7 cellular contexts compared by ENCODE assay signal in genomic region chr6:36601818-36602217, GRCh38. TPM values are rescaled to one million over a fixed set of nuclear protein-coding genes. Genes with fewer than 3 reads are reported as not detected.
DNase-seq lines count a peak whose midpoint lies in the region; ATAC-seq and TF ChIP-seq lines count a peak whose summit lies in the region.
"Not testable (repeated sequence)": the region's sequence is repeated elsewhere in the genome, so short reads cannot be mapped to it uniquely, and the experiment has no call there.

No MANE protein-coding gene starts in this region.

- H3K27me3 Mint-ChIP-seq in T-helper 1 cell treated with Interleukin-12 subunit alpha and Interleukin-12 subunit beta and Interleukin-4 antibody, amounts not matched to agents 30 μg/mL and 1 μg/mL, for 36 hours (ENCODE audit: low read depth); activated T-cell treated with anti-CD3 and anti-CD28 coated beads, Interleukin-2, amount 50 U/mL, for 24 hours; activated naive CD8-positive, alpha-beta T cell treated with anti-CD3 and anti-CD28 coated beads, Interleukin-2, amount 50 U/mL, for 24 hours; nephron (ENCODE audit: low read depth): not testable (repeated sequence)

- ATAC-seq in DND-41 (ENCODE audit: insufficient read depth, low read depth); activated naive CD8-positive, alpha-beta T cell treated with anti-CD3 and anti-CD28 coated beads, Interleukin-2, amount 50 U/mL, for 24 hours: not testable (repeated sequence)

- H3K36me3 ChIP-seq in DND-41 (ENCODE audit: insufficient read depth, low read length) (peaks cover 99% of the 10 kb centered on the region), smooth muscle cell (ENCODE audit: low read depth) (peaks cover 60% of the 10 kb centered on the region)

- not testable (repeated sequence) for H3K27ac ChIP-seq in DND-41 (ENCODE audit: low read length)
- H3K27ac ChIP-seq in epithelial cell of prostate (peak overlapping the region; percentile 95), smooth muscle cell (ENCODE audit: low read depth) (peak overlapping the region; percentile 67)

- not testable (repeated sequence) for TF ChIP-seq CTCF in DND-41 (IDR thresholded peaks at IDR 0.05; ENCODE audit: borderline replicate concordance, extremely low read depth, low read length, poor library complexity, severe bottlenecking); nephron (IDR thresholded peaks at IDR 0.05; ENCODE audit: unreplicated experiment in 3 of 3); smooth muscle cell (IDR thresholded peaks at IDR 0.05; ENCODE audit: borderline replicate concordance, insufficient read depth, poor library complexity, severe bottlenecking)

- peaks cover 85% of the 10 kb centered on the region for H3F3A ChIP-seq in smooth muscle cell (ENCODE audit: low read depth)

- not testable (repeated sequence) for H3K9me3 Mint-ChIP-seq in T-helper 1 cell treated with Interleukin-12 subunit alpha and Interleukin-12 subunit beta and Interleukin-4 antibody, amounts not matched to agents 30 μg/mL and 1 μg/mL, for 36 hours; activated T-cell treated with anti-CD3 and anti-CD28 coated beads, Interleukin-2, amount 50 U/mL, for 24 hours; activated naive CD8-positive, alpha-beta T cell treated with anti-CD3 and anti-CD28 coated beads, Interleukin-2, amount 50 U/mL, for 24 hours; nephron

- peaks cover 62% of the 10 kb centered on the region for H3K4me1 Mint-ChIP-seq in T-helper 1 cell treated with Interleukin-12 subunit alpha and Interleukin-12 subunit beta and Interleukin-4 antibody, amounts not matched to agents 30 μg/mL and 1 μg/mL, for 36 hours (ENCODE audit: low read depth)
- peaks cover 89% of the 10 kb centered on the region for H3K4me1 Mint-ChIP-seq in activated T-cell treated with anti-CD3 and anti-CD28 coated beads, Interleukin-2, amount 50 U/mL, for 24 hours (ENCODE audit: low read depth)
- peaks cover 86% of the 10 kb centered on the region for H3K4me1 Mint-ChIP-seq in activated naive CD8-positive, alpha-beta T cell treated with anti-CD3 and anti-CD28 coated beads, Interleukin-2, amount 50 U/mL, for 24 hours
- H3K4me1 Mint-ChIP-seq in nephron = peaks cover 72% of the 10 kb centered on the region

- peak overlapping the region; percentile 60 for H3K4me3 Mint-ChIP-seq in T-helper 1 cell treated with Interleukin-12 subunit alpha and Interleukin-12 subunit beta and Interleukin-4 antibody, amounts not matched to agents 30 μg/mL and 1 μg/mL, for 36 hours
- peak overlapping the region; percentile 96 for H3K4me3 Mint-ChIP-seq in activated T-cell treated with anti-CD3 and anti-CD28 coated beads, Interleukin-2, amount 50 U/mL, for 24 hours
- peak overlapping the region; percentile 97 for H3K4me3 Mint-ChIP-seq in activated naive CD8-positive, alpha-beta T cell treated with anti-CD3 and anti-CD28 coated beads, Interleukin-2, amount 50 U/mL, for 24 hours
- H3K4me3 Mint-ChIP-seq in nephron = peak overlapping the region in 2 of 3 experiments; percentile 10 to 55

- H2AFZ ChIP-seq in DND-41 (ENCODE audit: low read depth, low read length); smooth muscle cell (ENCODE audit: low read depth): not testable (repeated sequence)

- not testable (repeated sequence) for H3K9ac ChIP-seq in DND-41 (ENCODE audit: low read depth, low read length); smooth muscle cell (ENCODE audit: low read depth)

- H3K4me2 ChIP-seq in DND-41 (ENCODE audit: insufficient read depth, low read length) (peak overlapping the region; percentile 75; the same call in 1 of the 2 replicates), smooth muscle cell (peak overlapping the region; percentile 37)

- H3K9me3 ChIP-seq in DND-41 (ENCODE audit: insufficient read depth, low read length, severe bottlenecking); smooth muscle cell (replicated peaks; ENCODE audit: low read depth): not testable (repeated sequence)

- H3K4me1 ChIP-seq in DND-41 (ENCODE audit: insufficient read depth, low read length) (peaks cover 75% of the 10 kb centered on the region), smooth muscle cell (ENCODE audit: low read depth) (peaks cover 55% of the 10 kb centered on the region)

- H3K27ac Mint-ChIP-seq in T-helper 1 cell treated with Interleukin-12 subunit alpha and Interleukin-12 subunit beta and Interleukin-4 antibody, amounts not matched to agents 30 μg/mL and 1 μg/mL, for 36 hours = peak overlapping the region; percentile 82
- peak overlapping the region; percentile 89 for H3K27ac Mint-ChIP-seq in activated T-cell treated with anti-CD3 and anti-CD28 coated beads, Interleukin-2, amount 50 U/mL, for 24 hours
- H3K27ac Mint-ChIP-seq in activated naive CD8-positive, alpha-beta T cell treated with anti-CD3 and anti-CD28 coated beads, Interleukin-2, amount 50 U/mL, for 24 hours = peak overlapping the region; percentile 90
- not testable (repeated sequence) for H3K27ac Mint-ChIP-seq in nephron

- DNase-seq in DND-41; activated T-cell treated with anti-CD3 and anti-CD28 coated beads, Interleukin-2, amount 50 U/mL, for 24 hours; activated naive CD8-positive, alpha-beta T cell treated with anti-CD3 and anti-CD28 coated beads, Interleukin-2, amount 50 U/mL, for 24 hours; epithelial cell of prostate (ENCODE audit: low read depth, low spot score); smooth muscle cell (lab: John Stamatoyannopoulos, UW; ENCODE audit: unreplicated experiment): not testable (repeated sequence)

- peaks cover 79% of the 10 kb centered on the region for H3K36me3 Mint-ChIP-seq in T-helper 1 cell treated with Interleukin-12 subunit alpha and Interleukin-12 subunit beta and Interleukin-4 antibody, amounts not matched to agents 30 μg/mL and 1 μg/mL, for 36 hours (ENCODE audit: low read depth)
- peaks cover 98% of the 10 kb centered on the region for H3K36me3 Mint-ChIP-seq in activated T-cell treated with anti-CD3 and anti-CD28 coated beads, Interleukin-2, amount 50 U/mL, for 24 hours (ENCODE audit: low read depth)
- H3K36me3 Mint-ChIP-seq in activated naive CD8-positive, alpha-beta T cell treated with anti-CD3 and anti-CD28 coated beads, Interleukin-2, amount 50 U/mL, for 24 hours (ENCODE audit: low read depth) = peaks cover 97% of the 10 kb centered on the region
- peaks cover 99% of the 10 kb centered on the region for H3K36me3 Mint-ChIP-seq in nephron (ENCODE audit: low read depth)

- H4K20me1 ChIP-seq in DND-41 (ENCODE audit: insufficient read depth, low read length) = peaks cover 93% of the 10 kb centered on the region
- peaks cover 100% of the 10 kb centered on the region for H4K20me1 ChIP-seq in smooth muscle cell (ENCODE audit: low read depth)

- H3K27me3 ChIP-seq in DND-41 (ENCODE audit: insufficient read depth, low read length, poor library complexity); smooth muscle cell (ENCODE audit: low read depth): not testable (repeated sequence)

- peak overlapping the region in 1 of 2 experiments; percentile 38; a peak in 1 of 4 replicates for H3K4me3 ChIP-seq in DND-41 (ENCODE audit: low read depth in 1 of 2, low read length in 2 of 2)
- H3K4me3 ChIP-seq in smooth muscle cell = not testable (repeated sequence)

- 92% methylated on average over 3 of the region's 3 CpGs for WGBS in smooth muscle cell (ENCODE audit: low lambda C conversion rate)

- H3K79me2 ChIP-seq in DND-41 (ENCODE audit: insufficient read depth, low read length) (peaks cover 99% of the 10 kb centered on the region), smooth muscle cell (ENCODE audit: low read depth) (peaks cover 97% of the 10 kb centered on the region)

RNA-seq across cellular contexts. Expression of gene SRSF3, which starts 7.7 kb away (rescaled TPM):
- total RNA-seq in smooth muscle cell = 158 and 178 TPM in 2 replicates
- 163 and 179 TPM in 2 replicates for polyA plus RNA-seq in smooth muscle cell

RNA-seq across cellular contexts. Expression of gene STK38, which starts 54.5 kb away (rescaled TPM):
- 34.6 and 38.3 TPM in 2 replicates for total RNA-seq in smooth muscle cell
- 30.8 and 34.5 TPM in 2 replicates for polyA plus RNA-seq in smooth muscle cell

Comparison
In these comparisons a context has a peak if more than half of its experiments do, and no peak if none do; other contexts are left out.
1. H3K4me3 Mint-ChIP-seq: peak in every context shown above with its lines; median percentile 97 in activated naive CD8-positive, alpha-beta T cell treated with anti-CD3 and anti-CD28 coated beads, Interleukin-2, amount 50 U/mL, for 24 hours; 96 in activated T-cell treated with anti-CD3 and anti-CD28 coated beads, Interleukin-2, amount 50 U/mL, for 24 hours; 60 in T-helper 1 cell treated with Interleukin-12 subunit alpha and Interleukin-12 subunit beta and Interleukin-4 antibody, amounts not matched to agents 30 μg/mL and 1 μg/mL, for 36 hours; 32 in nephron.